In the genomic region with DNA sequence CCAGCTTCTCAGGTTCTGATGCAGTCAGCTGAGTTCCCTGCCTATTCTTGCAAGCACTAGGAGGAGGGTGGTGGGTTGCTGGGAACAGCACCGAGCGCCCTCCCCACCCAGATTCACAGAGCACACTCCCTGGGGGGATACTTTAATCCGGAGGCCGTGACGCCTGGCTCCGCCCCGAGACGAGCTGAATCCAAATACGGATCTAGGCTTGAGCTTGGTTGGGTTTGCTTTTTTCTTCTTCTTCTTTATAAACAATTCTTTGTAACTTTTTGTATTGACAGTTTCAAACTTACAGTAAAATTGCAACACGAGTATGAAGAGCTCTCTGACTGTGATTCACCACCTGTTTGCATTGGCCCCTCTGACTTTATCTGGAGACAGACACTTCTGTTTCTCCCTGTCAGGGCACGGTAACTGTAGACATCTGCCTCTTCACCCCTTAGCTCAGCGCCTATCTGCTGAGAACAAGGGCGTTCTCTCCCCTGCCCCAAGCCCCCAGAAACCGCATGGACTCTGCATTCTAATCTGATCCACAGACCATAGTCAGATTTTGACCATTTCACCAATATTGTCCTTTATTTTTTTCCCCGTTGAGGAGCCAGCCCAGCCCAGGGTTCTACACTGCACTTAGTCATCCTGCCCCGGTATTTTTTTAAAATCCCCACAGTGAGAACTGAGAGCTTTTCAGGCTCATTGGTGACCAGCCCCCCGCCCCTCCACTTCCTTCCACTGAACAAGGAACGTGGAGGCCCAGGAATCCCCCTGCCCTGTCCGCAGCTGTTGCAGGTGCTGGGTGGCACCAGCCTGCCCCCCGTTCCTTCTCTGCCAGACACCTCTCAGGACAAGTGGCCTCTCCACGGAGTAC, we compare ENCODE assay signal across 1 cellular context.
TF ChIP-seq lines count a peak whose summit lies in the region.

No MANE protein-coding gene starts in this region.

TF ChIP-seq in HepG2, 621 proteins besides CTCF, POLR2A, EP300 and RAD21 (continued from another document and continues in another):
- TF ChIP-seq, protein P1, sequence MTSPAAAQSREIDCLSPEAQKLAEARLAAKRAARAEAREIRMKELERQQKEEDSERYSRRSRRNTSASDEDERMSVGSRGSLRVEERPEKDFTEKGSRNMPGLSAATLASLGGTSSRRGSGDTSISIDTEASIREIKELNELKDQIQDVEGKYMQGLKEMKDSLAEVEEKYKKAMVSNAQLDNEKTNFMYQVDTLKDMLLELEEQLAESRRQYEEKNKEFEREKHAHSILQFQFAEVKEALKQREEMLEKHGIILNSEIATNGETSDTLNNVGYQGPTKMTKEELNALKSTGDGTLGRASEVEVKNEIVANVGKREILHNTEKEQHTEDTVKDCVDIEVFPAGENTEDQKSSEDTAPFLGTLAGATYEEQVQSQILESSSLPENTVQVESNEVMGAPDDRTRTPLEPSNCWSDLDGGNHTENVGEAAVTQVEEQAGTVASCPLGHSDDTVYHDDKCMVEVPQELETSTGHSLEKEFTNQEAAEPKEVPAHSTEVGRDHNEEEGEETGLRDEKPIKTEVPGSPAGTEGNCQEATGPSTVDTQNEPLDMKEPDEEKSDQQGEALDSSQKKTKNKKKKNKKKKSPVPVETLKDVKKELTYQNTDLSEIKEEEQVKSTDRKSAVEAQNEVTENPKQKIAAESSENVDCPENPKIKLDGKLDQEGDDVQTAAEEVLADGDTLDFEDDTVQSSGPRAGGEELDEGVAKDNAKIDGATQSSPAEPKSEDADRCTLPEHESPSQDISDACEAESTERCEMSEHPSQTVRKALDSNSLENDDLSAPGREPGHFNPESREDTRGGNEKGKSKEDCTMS (CRISPR knock-in tag; conservative IDR thresholded peaks at IDR 0.05): no peak
- TF ChIP-seq HNF4G (IDR thresholded peaks at IDR 0.05; ENCODE audit: borderline replicate concordance, low read depth, low read length) (no peak), HNF4G (CRISPR knock-in tag; IDR thresholded peaks at IDR 0.05; ENCODE audit: borderline replicate concordance, low read depth) (no peak), FOSL2 (CRISPR knock-in tag; IDR thresholded peaks at IDR 0.05) (peak; percentile 71), ATF7-NPFF (CRISPR knock-in tag; IDR thresholded peaks at IDR 0.05; ENCODE audit: low read depth) (no peak), KLF16 (CRISPR knock-in tag; IDR thresholded peaks at IDR 0.05) (peak in 1 of 2 experiments; percentile 35; a peak in 1 of 4 replicates), KDM5A (IDR thresholded peaks at IDR 0.05; ENCODE audit: borderline replicate concordance, low read length) (no peak), XBP1 (CRISPR knock-in tag; IDR thresholded peaks at IDR 0.05) (no peak), MATR3 (CRISPR knock-in tag; IDR thresholded peaks at IDR 0.05) (no peak), ZNF34 (CRISPR knock-in tag; IDR thresholded peaks at IDR 0.05; ENCODE audit: borderline replicate concordance) (no peak), HMG20A (CRISPR knock-in tag; IDR thresholded peaks at IDR 0.05; ENCODE audit: borderline replicate concordance) (0 out of 2 replicates have a peak, but pooled peaks have one; percentile 18), ZNF235 (CRISPR knock-in tag; IDR thresholded peaks at IDR 0.05; ENCODE audit: borderline replicate concordance) (no peak), CBFB (CRISPR knock-in tag; IDR thresholded peaks at IDR 0.05) (no peak), ZNF670 (CRISPR knock-in tag; IDR thresholded peaks at IDR 0.05; ENCODE audit: borderline replicate concordance) (no peak), HOXA9 (CRISPR knock-in tag; IDR thresholded peaks at IDR 0.05; ENCODE audit: borderline replicate concordance) (no peak)
- TF ChIP-seq, protein P2, sequence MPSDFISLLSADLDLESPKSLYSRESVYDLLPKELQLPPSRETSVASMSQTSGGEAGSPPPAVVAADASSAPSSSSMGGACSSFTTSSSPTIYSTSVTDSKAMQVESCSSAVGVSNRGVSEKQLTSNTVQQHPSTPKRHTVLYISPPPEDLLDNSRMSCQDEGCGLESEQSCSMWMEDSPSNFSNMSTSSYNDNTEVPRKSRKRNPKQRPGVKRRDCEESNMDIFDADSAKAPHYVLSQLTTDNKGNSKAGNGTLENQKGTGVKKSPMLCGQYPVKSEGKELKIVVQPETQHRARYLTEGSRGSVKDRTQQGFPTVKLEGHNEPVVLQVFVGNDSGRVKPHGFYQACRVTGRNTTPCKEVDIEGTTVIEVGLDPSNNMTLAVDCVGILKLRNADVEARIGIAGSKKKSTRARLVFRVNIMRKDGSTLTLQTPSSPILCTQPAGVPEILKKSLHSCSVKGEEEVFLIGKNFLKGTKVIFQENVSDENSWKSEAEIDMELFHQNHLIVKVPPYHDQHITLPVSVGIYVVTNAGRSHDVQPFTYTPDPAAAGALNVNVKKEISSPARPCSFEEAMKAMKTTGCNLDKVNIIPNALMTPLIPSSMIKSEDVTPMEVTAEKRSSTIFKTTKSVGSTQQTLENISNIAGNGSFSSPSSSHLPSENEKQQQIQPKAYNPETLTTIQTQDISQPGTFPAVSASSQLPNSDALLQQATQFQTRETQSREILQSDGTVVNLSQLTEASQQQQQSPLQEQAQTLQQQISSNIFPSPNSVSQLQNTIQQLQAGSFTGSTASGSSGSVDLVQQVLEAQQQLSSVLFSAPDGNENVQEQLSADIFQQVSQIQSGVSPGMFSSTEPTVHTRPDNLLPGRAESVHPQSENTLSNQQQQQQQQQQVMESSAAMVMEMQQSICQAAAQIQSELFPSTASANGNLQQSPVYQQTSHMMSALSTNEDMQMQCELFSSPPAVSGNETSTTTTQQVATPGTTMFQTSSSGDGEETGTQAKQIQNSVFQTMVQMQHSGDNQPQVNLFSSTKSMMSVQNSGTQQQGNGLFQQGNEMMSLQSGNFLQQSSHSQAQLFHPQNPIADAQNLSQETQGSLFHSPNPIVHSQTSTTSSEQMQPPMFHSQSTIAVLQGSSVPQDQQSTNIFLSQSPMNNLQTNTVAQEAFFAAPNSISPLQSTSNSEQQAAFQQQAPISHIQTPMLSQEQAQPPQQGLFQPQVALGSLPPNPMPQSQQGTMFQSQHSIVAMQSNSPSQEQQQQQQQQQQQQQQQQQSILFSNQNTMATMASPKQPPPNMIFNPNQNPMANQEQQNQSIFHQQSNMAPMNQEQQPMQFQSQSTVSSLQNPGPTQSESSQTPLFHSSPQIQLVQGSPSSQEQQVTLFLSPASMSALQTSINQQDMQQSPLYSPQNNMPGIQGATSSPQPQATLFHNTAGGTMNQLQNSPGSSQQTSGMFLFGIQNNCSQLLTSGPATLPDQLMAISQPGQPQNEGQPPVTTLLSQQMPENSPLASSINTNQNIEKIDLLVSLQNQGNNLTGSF (CRISPR knock-in tag; IDR thresholded peaks at IDR 0.05): no peak
- TF ChIP-seq, protein P3, sequence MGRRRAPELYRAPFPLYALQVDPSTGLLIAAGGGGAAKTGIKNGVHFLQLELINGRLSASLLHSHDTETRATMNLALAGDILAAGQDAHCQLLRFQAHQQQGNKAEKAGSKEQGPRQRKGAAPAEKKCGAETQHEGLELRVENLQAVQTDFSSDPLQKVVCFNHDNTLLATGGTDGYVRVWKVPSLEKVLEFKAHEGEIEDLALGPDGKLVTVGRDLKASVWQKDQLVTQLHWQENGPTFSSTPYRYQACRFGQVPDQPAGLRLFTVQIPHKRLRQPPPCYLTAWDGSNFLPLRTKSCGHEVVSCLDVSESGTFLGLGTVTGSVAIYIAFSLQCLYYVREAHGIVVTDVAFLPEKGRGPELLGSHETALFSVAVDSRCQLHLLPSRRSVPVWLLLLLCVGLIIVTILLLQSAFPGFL (CRISPR knock-in tag; IDR thresholded peaks at IDR 0.05): no peak
- TF ChIP-seq, protein P4, sequence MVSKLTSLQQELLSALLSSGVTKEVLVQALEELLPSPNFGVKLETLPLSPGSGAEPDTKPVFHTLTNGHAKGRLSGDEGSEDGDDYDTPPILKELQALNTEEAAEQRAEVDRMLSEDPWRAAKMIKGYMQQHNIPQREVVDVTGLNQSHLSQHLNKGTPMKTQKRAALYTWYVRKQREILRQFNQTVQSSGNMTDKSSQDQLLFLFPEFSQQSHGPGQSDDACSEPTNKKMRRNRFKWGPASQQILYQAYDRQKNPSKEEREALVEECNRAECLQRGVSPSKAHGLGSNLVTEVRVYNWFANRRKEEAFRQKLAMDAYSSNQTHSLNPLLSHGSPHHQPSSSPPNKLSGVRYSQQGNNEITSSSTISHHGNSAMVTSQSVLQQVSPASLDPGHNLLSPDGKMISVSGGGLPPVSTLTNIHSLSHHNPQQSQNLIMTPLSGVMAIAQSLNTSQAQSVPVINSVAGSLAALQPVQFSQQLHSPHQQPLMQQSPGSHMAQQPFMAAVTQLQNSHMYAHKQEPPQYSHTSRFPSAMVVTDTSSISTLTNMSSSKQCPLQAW (CRISPR knock-in tag; IDR thresholded peaks at IDR 0.05): no peak
- TF ChIP-seq, protein P5, sequence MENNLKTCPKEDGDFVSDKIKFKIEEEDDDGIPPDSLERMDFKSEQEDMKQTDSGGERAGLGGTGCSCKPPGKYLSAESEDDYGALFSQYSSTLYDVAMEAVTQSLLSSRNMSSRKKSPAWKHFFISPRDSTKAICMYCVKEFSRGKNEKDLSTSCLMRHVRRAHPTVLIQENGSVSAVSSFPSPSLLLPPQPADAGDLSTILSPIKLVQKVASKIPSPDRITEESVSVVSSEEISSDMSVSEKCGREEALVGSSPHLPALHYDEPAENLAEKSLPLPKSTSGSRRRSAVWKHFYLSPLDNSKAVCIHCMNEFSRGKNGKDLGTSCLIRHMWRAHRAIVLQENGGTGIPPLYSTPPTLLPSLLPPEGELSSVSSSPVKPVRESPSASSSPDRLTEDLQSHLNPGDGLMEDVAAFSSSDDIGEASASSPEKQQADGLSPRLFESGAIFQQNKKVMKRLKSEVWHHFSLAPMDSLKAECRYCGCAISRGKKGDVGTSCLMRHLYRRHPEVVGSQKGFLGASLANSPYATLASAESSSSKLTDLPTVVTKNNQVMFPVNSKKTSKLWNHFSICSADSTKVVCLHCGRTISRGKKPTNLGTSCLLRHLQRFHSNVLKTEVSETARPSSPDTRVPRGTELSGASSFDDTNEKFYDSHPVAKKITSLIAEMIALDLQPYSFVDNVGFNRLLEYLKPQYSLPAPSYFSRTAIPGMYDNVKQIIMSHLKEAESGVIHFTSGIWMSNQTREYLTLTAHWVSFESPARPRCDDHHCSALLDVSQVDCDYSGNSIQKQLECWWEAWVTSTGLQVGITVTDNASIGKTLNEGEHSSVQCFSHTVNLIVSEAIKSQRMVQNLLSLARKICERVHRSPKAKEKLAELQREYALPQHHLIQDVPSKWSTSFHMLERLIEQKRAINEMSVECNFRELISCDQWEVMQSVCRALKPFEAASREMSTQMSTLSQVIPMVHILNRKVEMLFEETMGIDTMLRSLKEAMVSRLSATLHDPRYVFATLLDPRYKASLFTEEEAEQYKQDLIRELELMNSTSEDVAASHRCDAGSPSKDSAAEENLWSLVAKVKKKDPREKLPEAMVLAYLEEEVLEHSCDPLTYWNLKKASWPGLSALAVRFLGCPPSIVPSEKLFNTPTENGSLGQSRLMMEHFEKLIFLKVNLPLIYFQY (CRISPR knock-in tag; IDR thresholded peaks at IDR 0.05; ENCODE audit: borderline replicate concordance): no peak
- TF ChIP-seq, protein P6, sequence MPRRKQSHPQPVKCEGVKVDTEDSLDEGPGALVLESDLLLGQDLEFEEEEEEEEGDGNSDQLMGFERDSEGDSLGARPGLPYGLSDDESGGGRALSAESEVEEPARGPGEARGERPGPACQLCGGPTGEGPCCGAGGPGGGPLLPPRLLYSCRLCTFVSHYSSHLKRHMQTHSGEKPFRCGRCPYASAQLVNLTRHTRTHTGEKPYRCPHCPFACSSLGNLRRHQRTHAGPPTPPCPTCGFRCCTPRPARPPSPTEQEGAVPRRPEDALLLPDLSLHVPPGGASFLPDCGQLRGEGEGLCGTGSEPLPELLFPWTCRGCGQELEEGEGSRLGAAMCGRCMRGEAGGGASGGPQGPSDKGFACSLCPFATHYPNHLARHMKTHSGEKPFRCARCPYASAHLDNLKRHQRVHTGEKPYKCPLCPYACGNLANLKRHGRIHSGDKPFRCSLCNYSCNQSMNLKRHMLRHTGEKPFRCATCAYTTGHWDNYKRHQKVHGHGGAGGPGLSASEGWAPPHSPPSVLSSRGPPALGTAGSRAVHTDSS (CRISPR knock-in tag; conservative IDR thresholded peaks at IDR 0.05): no peak
- TF ChIP-seq, protein P7, sequence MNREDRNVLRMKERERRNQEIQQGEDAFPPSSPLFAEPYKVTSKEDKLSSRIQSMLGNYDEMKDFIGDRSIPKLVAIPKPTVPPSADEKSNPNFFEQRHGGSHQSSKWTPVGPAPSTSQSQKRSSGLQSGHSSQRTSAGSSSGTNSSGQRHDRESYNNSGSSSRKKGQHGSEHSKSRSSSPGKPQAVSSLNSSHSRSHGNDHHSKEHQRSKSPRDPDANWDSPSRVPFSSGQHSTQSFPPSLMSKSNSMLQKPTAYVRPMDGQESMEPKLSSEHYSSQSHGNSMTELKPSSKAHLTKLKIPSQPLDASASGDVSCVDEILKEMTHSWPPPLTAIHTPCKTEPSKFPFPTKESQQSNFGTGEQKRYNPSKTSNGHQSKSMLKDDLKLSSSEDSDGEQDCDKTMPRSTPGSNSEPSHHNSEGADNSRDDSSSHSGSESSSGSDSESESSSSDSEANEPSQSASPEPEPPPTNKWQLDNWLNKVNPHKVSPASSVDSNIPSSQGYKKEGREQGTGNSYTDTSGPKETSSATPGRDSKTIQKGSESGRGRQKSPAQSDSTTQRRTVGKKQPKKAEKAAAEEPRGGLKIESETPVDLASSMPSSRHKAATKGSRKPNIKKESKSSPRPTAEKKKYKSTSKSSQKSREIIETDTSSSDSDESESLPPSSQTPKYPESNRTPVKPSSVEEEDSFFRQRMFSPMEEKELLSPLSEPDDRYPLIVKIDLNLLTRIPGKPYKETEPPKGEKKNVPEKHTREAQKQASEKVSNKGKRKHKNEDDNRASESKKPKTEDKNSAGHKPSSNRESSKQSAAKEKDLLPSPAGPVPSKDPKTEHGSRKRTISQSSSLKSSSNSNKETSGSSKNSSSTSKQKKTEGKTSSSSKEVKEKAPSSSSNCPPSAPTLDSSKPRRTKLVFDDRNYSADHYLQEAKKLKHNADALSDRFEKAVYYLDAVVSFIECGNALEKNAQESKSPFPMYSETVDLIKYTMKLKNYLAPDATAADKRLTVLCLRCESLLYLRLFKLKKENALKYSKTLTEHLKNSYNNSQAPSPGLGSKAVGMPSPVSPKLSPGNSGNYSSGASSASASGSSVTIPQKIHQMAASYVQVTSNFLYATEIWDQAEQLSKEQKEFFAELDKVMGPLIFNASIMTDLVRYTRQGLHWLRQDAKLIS (CRISPR knock-in tag; IDR thresholded peaks at IDR 0.05): no peak
